ENCODE assay signal across 8 cellular contexts in genomic region chr15:52567886-52568568, GRCh38. TPM values are rescaled to one million over a fixed set of nuclear protein-coding genes. Genes with fewer than 3 reads are reported as not detected.
DNase-seq lines count a peak whose midpoint lies in the region; ATAC-seq and TF ChIP-seq lines count a peak whose summit lies in the region.

No MANE protein-coding gene starts in this region.

- no peaks in the 10 kb centered on the region for H3K9me3 ChIP-seq in Caco-2

- H3K27me3 Mint-ChIP-seq in Caco-2 (ENCODE audit: insufficient read depth, unreplicated experiment) = no peaks in the 10 kb centered on the region
- no peaks in the 10 kb centered on the region for H3K27me3 Mint-ChIP-seq in activated CD4-positive, alpha-beta T cell treated with anti-CD3 and anti-CD28 coated beads for 36 hours
- H3K27me3 Mint-ChIP-seq in memory B cell = no peaks in the 10 kb centered on the region

- H3K27ac Mint-ChIP-seq in Caco-2 (ENCODE audit: unreplicated experiment) (peak overlapping the region; percentile 85), memory B cell (peak overlapping the region; percentile 98)
- peak overlapping the region; percentile 97 for H3K27ac Mint-ChIP-seq in activated CD4-positive, alpha-beta T cell treated with anti-CD3 and anti-CD28 coated beads for 36 hours

- peak; percentile 61 to 65 for DNase-seq in Caco-2
- DNase-seq in activated CD4-positive, alpha-beta T cell treated with anti-CD3 and anti-CD28 coated beads for 36 hours = peak; percentile 73
- peak in 1 of 10 donors; percentile 41 for DNase-seq in dorsolateral prefrontal cortex
- peak in 1 of 2 donors; percentile 23 for DNase-seq in memory B cell (ENCODE audit: low spot score in 2 of 2)
- DNase-seq in stimulated activated CD8-positive, alpha-beta memory T cell treated with anti-CD3 and anti-CD28 coated beads, Interleukin-4, amount 100 ng/mL, for 24 hours (ENCODE audit: low read depth) = peak; percentile 15

- no peak for TF ChIP-seq EP300 in Ishikawa (IDR thresholded peaks at IDR 0.05; ENCODE audit: borderline replicate concordance)

- H3K27me3 ChIP-seq in Caco-2 (replicated peaks; ENCODE audit: control insufficient read depth, insufficient read depth, low read length) (no peaks in the 10 kb centered on the region), dorsolateral prefrontal cortex (no peaks in the 10 kb centered on the region)

- peak overlapping the region; percentile 56 for H3K4me3 ChIP-seq in Caco-2 (ENCODE audit: low read depth, low read length)
- peak overlapping the region; percentile 58 to 98 (median 87) for H3K4me3 ChIP-seq in dorsolateral prefrontal cortex

- H3K36me3 ChIP-seq in Caco-2 (ENCODE audit: control insufficient read depth, insufficient read depth, low read length) = no peaks in the 10 kb centered on the region

- intact Hi-C loops in Caco-2 (cut with micrococcal nuclease; ENCODE audit: unreplicated experiment) (loop anchor here (1.0 to 5.0 kb wide), 4 partner anchors 39 to 311 kb away; no protein-coding TSS in a partner anchor), dorsolateral prefrontal cortex (cut with DNase I) (loop anchor here (2.0 to 10.0 kb wide), 7 partner anchors 36 to 313 kb away; partner anchors contain the start of genes ATOSA (in 2 of the 2) and MYO5A (in 1 of the 2))
- intact Hi-C loops in activated CD4-positive, alpha-beta T cell treated with anti-CD3 and anti-CD28 coated beads for 36 hours (cut with DNase I, micrococcal nuclease) = loop anchor here (1.0 to 5.0 kb wide), 6 partner anchors 9 to 311 kb away; partner anchors contain the start of gene ATOSA (in 1 of the 2)

- CTCF ChIA-PET in Caco-2 (lab: Charles Lee) = interaction anchor here (0.6 kb wide), 1 partner anchor 152 kb away, joined by 7 read pairs; no protein-coding TSS in a partner anchor
- CTCF ChIA-PET in activated CD4-positive, alpha-beta T cell treated with anti-CD3 and anti-CD28 coated beads for 36 hours (lab: Charles Lee) = no interaction called here

- peak overlapping the region; percentile 63 to 96 (median 91) for H3K27ac ChIP-seq in dorsolateral prefrontal cortex

- H3K4me1 Mint-ChIP-seq in Caco-2 (ENCODE audit: low read depth, unreplicated experiment) (peaks cover 7% of the 10 kb centered on the region), memory B cell (peaks cover 25% of the 10 kb centered on the region)
- peaks cover 32% of the 10 kb centered on the region for H3K4me1 Mint-ChIP-seq in activated CD4-positive, alpha-beta T cell treated with anti-CD3 and anti-CD28 coated beads for 36 hours

- H3K4me1 ChIP-seq in Caco-2 = no peaks in the 10 kb centered on the region; the same call in 1 of the 2 replicates

- POLR2A ChIA-PET in Caco-2 (lab: Charles Lee) = no interaction called here
- POLR2A ChIA-PET in activated CD4-positive, alpha-beta T cell treated with anti-CD3 and anti-CD28 coated beads for 36 hours (lab: Charles Lee) = interaction anchor here (1.3 to 1.4 kb wide), 2 partner anchors 9 to 40 kb away, joined by 5 to 10 read pairs; partner anchors contain the start of gene MYO5A

- H3K9me3 Mint-ChIP-seq in Caco-2 (ENCODE audit: unreplicated experiment) = no peaks in the 10 kb centered on the region
- no peaks in the 10 kb centered on the region for H3K9me3 Mint-ChIP-seq in activated CD4-positive, alpha-beta T cell treated with anti-CD3 and anti-CD28 coated beads for 36 hours (ENCODE audit: low read depth)
- no peaks in the 10 kb centered on the region for H3K9me3 Mint-ChIP-seq in memory B cell

- TSS peak; percentile 37 for BruUV-seq in Caco-2 (replicated peaks; lab: Mats Ljungman, UMichigan)

- peak; percentile 2; the same call in 1 of the 2 replicates for TF ChIP-seq RAD21 in Ishikawa (IDR thresholded peaks at IDR 0.05; ENCODE audit: low read depth)

- peaks cover 8% of the 10 kb centered on the region for H3K36me3 Mint-ChIP-seq in Caco-2 (ENCODE audit: insufficient read depth, unreplicated experiment)
- H3K36me3 Mint-ChIP-seq in activated CD4-positive, alpha-beta T cell treated with anti-CD3 and anti-CD28 coated beads for 36 hours (ENCODE audit: low read depth) = peaks cover 27% of the 10 kb centered on the region
- H3K36me3 Mint-ChIP-seq in memory B cell = no peaks in the 10 kb centered on the region

- TF ChIP-seq CTCF in Caco-2 (IDR thresholded peaks at IDR 0.05; ENCODE audit: insufficient read depth in 1 of 2, low read depth in 1 of 2, low read length in 1 of 2, severe bottlenecking in 1 of 2, unreplicated experiment in 1 of 2) = no peak
- no peak for TF ChIP-seq CTCF in dorsolateral prefrontal cortex (IDR thresholded peaks at IDR 0.05 in 54 of 56, conservative IDR thresholded peaks at IDR 0.05 in 2 of 56; ENCODE audit: low read depth in 1 of 56, partially characterized antibody in 56 of 56)

- H3K4me3 Mint-ChIP-seq in Caco-2 (ENCODE audit: unreplicated experiment) (peak overlapping the region; percentile 77), memory B cell (peak overlapping the region; percentile 93)
- H3K4me3 Mint-ChIP-seq in activated CD4-positive, alpha-beta T cell treated with anti-CD3 and anti-CD28 coated beads for 36 hours = peak overlapping the region; percentile 96

- peak; percentile 57 for ATAC-seq in activated CD4-positive, alpha-beta T cell treated with anti-CD3 and anti-CD28 coated beads for 36 hours
- ATAC-seq in memory B cell (ENCODE audit: low read depth) (no peak), HG03045 (IDR thresholded peaks at IDR 0.05; ENCODE audit: unreplicated experiment) (no peak), GM21825 (IDR thresholded peaks at IDR 0.05; ENCODE audit: unreplicated experiment) (no peak)

TF ChIP-seq in Ishikawa, 13 proteins besides CTCF, POLR2A, EP300 and RAD21:
- TF ChIP-seq USF1 (IDR thresholded peaks at IDR 0.05) = no peak

RNA-seq across cellular contexts. Expression of gene ARPP19, which starts 0.8 kb away (rescaled TPM):
- total RNA-seq in Caco-2 (2022) = 164 and 184 TPM in 2 replicates
- total RNA-seq in activated CD4-positive, alpha-beta T cell treated with anti-CD3 and anti-CD28 coated beads for 36 hours = 100 to 1,000 TPM; 141 to 185 TPM
- total RNA-seq in dorsolateral prefrontal cortex = 100 to 1,000 TPM; 228 to 624 (median 390) TPM

RNA-seq across cellular contexts. Expression of gene MYO5A, which starts 39.3 kb away (rescaled TPM):
- total RNA-seq in Caco-2 (2022) (8.2 and 9.9 TPM in 2 replicates), dorsolateral prefrontal cortex (100 to 1,000 TPM in 119 of 120 experiments, 10 to 100 TPM in 1; 99.8 to 333 (median 241) TPM)
- total RNA-seq in activated CD4-positive, alpha-beta T cell treated with anti-CD3 and anti-CD28 coated beads for 36 hours = 10 to 100 TPM; 22.5 TPM
